Comparison of ENCODE assay signal across 1 cellular context in genomic region chr13:102763745-102764144, GRCh38.
TF ChIP-seq lines count a peak whose summit lies in the region.

No MANE protein-coding gene starts in this region.

TF ChIP-seq in H1, 55 proteins besides CTCF, POLR2A, EP300 and RAD21 (continued from another document):
- TF ChIP-seq GABPA (IDR thresholded peaks at IDR 0.05; ENCODE audit: borderline replicate concordance, insufficient read depth, low read length) (no peak), CHD7 (IDR thresholded peaks at IDR 0.05; ENCODE audit: insufficient replicate concordance, low read length) (no peak), SP1 (IDR thresholded peaks at IDR 0.05; ENCODE audit: low read depth, low read length) (no peak), POLR2AphosphoS5 (IDR thresholded peaks at IDR 0.05; ENCODE audit: low read depth, low read length) (no peak), NANOG (IDR thresholded peaks at IDR 0.05; ENCODE audit: insufficient read depth, low read depth, low read length, poor library complexity, severe bottlenecking) (no peak), CBX5 (IDR thresholded peaks at IDR 0.05; ENCODE audit: low read depth, low read length) (no peak), MAX (IDR thresholded peaks at IDR 0.05) (no peak)
